ENCODE assay signal across 8 cellular contexts in genomic region chr5:179907570-179908324, GRCh38. TPM values are rescaled to one million over a fixed set of nuclear protein-coding genes. Genes with fewer than 3 reads are reported as not detected.
DNase-seq lines count a peak whose midpoint lies in the region; ATAC-seq, FAIRE-seq and TF ChIP-seq lines count a peak whose summit lies in the region.

TSS of gene TBC1D9B (minus strand) at chr5:179907897. CDS start at chr5:179907821, 76 bp downstream.

- no peaks in the 10 kb centered on the region for H3K9me3 Mint-ChIP-seq in CD8-positive, alpha-beta T cell
- H3K9me3 Mint-ChIP-seq in activated T-helper 2 cell treated with anti-CD3 and anti-CD28 coated beads, Interferon-gamma antibody, Interleukin-2, Interleukin-4, amounts not matched to agents 10 μg/mL and 5 μg/mL and 100 μg/mL, durations not matched to agents 14 hours and 24 hours and 36 hours: no peaks in the 10 kb centered on the region
- H3K9me3 Mint-ChIP-seq in natural killer cell treated with Interleukin-12 subunit alpha and Interleukin-12 subunit beta and Interleukin-15 and Interleukin-18, amount 100 ng/mL, for 72 hours: no peaks in the 10 kb centered on the region

- intact Hi-C loops in CD8-positive, alpha-beta T cell (cut with DNase I, micrococcal nuclease): loop anchor here (1.0 to 10.0 kb wide), 10 partner anchors 49 to 250 kb away; partner anchors contain the start of genes MRNIP (in 2 of the 2), CANX (in 1 of the 2), MAML1 (in 1 of the 2) and RNF130 (in 1 of the 2)
- intact Hi-C loops in activated T-helper 2 cell treated with anti-CD3 and anti-CD28 coated beads, Interferon-gamma antibody, Interleukin-2, Interleukin-4, amounts not matched to agents 10 μg/mL and 5 μg/mL and 100 μg/mL, durations not matched to agents 14 hours and 24 hours and 36 hours (cut with micrococcal nuclease): loop anchor here (2.0 to 10.0 kb wide), 5 partner anchors 105 to 233 kb away; partner anchors contain the start of gene RNF130

- peaks cover 4% of the 10 kb centered on the region for H3K36me3 ChIP-seq in CD8-positive, alpha-beta T cell (ENCODE audit: insufficient read depth, low read length)

- peak; percentile 90 for ATAC-seq in CD8-positive, alpha-beta T cell
- ATAC-seq in GM19324 (IDR thresholded peaks at IDR 0.05; ENCODE audit: low FRiP score, unreplicated experiment) (peak; percentile 91), HG03460 (IDR thresholded peaks at IDR 0.05; ENCODE audit: unreplicated experiment) (peak; percentile 92)
- ATAC-seq in natural killer cell treated with Interleukin-12 subunit alpha and Interleukin-12 subunit beta and Interleukin-15 and Interleukin-18, amount 100 ng/mL, for 72 hours: peak; percentile 94 to 95

- no peaks in the 10 kb centered on the region for H3K27me3 Mint-ChIP-seq in CD8-positive, alpha-beta T cell (ENCODE audit: low read depth)
- no peaks in the 10 kb centered on the region for H3K27me3 Mint-ChIP-seq in activated T-helper 2 cell treated with anti-CD3 and anti-CD28 coated beads, Interferon-gamma antibody, Interleukin-2, Interleukin-4, amounts not matched to agents 10 μg/mL and 5 μg/mL and 100 μg/mL, durations not matched to agents 14 hours and 24 hours and 36 hours (ENCODE audit: low read depth)
- H3K27me3 Mint-ChIP-seq in natural killer cell treated with Interleukin-12 subunit alpha and Interleukin-12 subunit beta and Interleukin-15 and Interleukin-18, amount 100 ng/mL, for 72 hours: no peaks in the 10 kb centered on the region

- H3K36me3 Mint-ChIP-seq in CD8-positive, alpha-beta T cell: peaks cover 15% of the 10 kb centered on the region
- peaks cover 21% of the 10 kb centered on the region for H3K36me3 Mint-ChIP-seq in activated T-helper 2 cell treated with anti-CD3 and anti-CD28 coated beads, Interferon-gamma antibody, Interleukin-2, Interleukin-4, amounts not matched to agents 10 μg/mL and 5 μg/mL and 100 μg/mL, durations not matched to agents 14 hours and 24 hours and 36 hours (ENCODE audit: low read depth)
- no peaks in the 10 kb centered on the region for H3K36me3 Mint-ChIP-seq in natural killer cell treated with Interleukin-12 subunit alpha and Interleukin-12 subunit beta and Interleukin-15 and Interleukin-18, amount 100 ng/mL, for 72 hours

- H3K27me3 ChIP-seq in CD8-positive, alpha-beta T cell (ENCODE audit: insufficient read depth, low read length): no peaks in the 10 kb centered on the region

- peaks cover 15% of the 10 kb centered on the region for H3K4me1 Mint-ChIP-seq in CD8-positive, alpha-beta T cell (ENCODE audit: low read depth)
- peaks cover 10% of the 10 kb centered on the region for H3K4me1 Mint-ChIP-seq in activated T-helper 2 cell treated with anti-CD3 and anti-CD28 coated beads, Interferon-gamma antibody, Interleukin-2, Interleukin-4, amounts not matched to agents 10 μg/mL and 5 μg/mL and 100 μg/mL, durations not matched to agents 14 hours and 24 hours and 36 hours (ENCODE audit: low read depth)
- H3K4me1 Mint-ChIP-seq in natural killer cell treated with Interleukin-12 subunit alpha and Interleukin-12 subunit beta and Interleukin-15 and Interleukin-18, amount 100 ng/mL, for 72 hours (ENCODE audit: low read depth in 2 of 2): peaks cover 8 to 18% of the 10 kb centered on the region in 2 donors

- peak within 1 kb of the TSS; percentile 86 for H3K4me3 Mint-ChIP-seq in CD8-positive, alpha-beta T cell
- H3K4me3 Mint-ChIP-seq in activated T-helper 2 cell treated with anti-CD3 and anti-CD28 coated beads, Interferon-gamma antibody, Interleukin-2, Interleukin-4, amounts not matched to agents 10 μg/mL and 5 μg/mL and 100 μg/mL, durations not matched to agents 14 hours and 24 hours and 36 hours (ENCODE audit: low read depth): peak within 1 kb of the TSS; percentile 92
- peak within 1 kb of the TSS; percentile 81 for H3K4me3 Mint-ChIP-seq in natural killer cell treated with Interleukin-12 subunit alpha and Interleukin-12 subunit beta and Interleukin-15 and Interleukin-18, amount 100 ng/mL, for 72 hours

- H3K4me3 ChIP-seq in CD8-positive, alpha-beta T cell (ENCODE audit: low read depth, low read length): peak within 1 kb of the TSS; percentile 52

- no peak within 1 kb of the TSS for H3K27ac ChIP-seq in CD8-positive, alpha-beta T cell (ENCODE audit: low read depth, low read length)

- H3K27ac Mint-ChIP-seq in CD8-positive, alpha-beta T cell: peak within 1 kb of the TSS; percentile 79
- peak within 1 kb of the TSS; percentile 88 for H3K27ac Mint-ChIP-seq in activated T-helper 2 cell treated with anti-CD3 and anti-CD28 coated beads, Interferon-gamma antibody, Interleukin-2, Interleukin-4, amounts not matched to agents 10 μg/mL and 5 μg/mL and 100 μg/mL, durations not matched to agents 14 hours and 24 hours and 36 hours
- peak within 1 kb of the TSS; percentile 54 to 72 for H3K27ac Mint-ChIP-seq in natural killer cell treated with Interleukin-12 subunit alpha and Interleukin-12 subunit beta and Interleukin-15 and Interleukin-18, amount 100 ng/mL, for 72 hours

- H3K4me1 ChIP-seq in CD8-positive, alpha-beta T cell (ENCODE audit: insufficient read depth, low read length): peaks cover 17% of the 10 kb centered on the region

- CTCF ChIA-PET in CD8-positive, alpha-beta T cell (lab: Charles Lee): interaction anchor here (0.6 to 2.1 kb wide), 9 partner anchors 8 to 173 kb away, joined by 3 to 11 read pairs (median 5); no protein-coding TSS in a partner anchor

- peak; percentile 14 for TF ChIP-seq CTCF in CD8-positive, alpha-beta T cell (IDR thresholded peaks at IDR 0.05)

- POLR2A ChIA-PET in CD8-positive, alpha-beta T cell (lab: Charles Lee): interaction anchor here (0.5 to 0.6 kb wide), 2 partner anchors 197 to 217 kb away, joined by 3 read pairs; no protein-coding TSS in a partner anchor

- DNase-seq in CD8-positive, alpha-beta T cell: peak; percentile 37 to 84 (median 64)
- peak; percentile 28 for DNase-seq in RCC 7860 (ENCODE audit: low spot score)
- DNase-seq in activated T-helper 2 cell treated with anti-CD3 and anti-CD28 coated beads, Interferon-gamma antibody, Interleukin-2, Interleukin-4, amounts not matched to agents 10 μg/mL and 5 μg/mL and 100 μg/mL, durations not matched to agents 14 hours and 24 hours and 36 hours (ENCODE audit: low spot score): peak; percentile 67
- peak; percentile 63 for DNase-seq in fibroblast of peridontal ligament (ENCODE audit: extremely low read depth)
- DNase-seq in natural killer cell treated with Interleukin-12 subunit alpha and Interleukin-12 subunit beta and Interleukin-15 and Interleukin-18, amount 100 ng/mL, for 72 hours (ENCODE audit: low spot score): peak; percentile 76
- peak; percentile 60 for DNase-seq in stimulated activated naive CD4-positive, alpha-beta T cell treated with Interleukin-2 at 50 U/mL for 16 hours (lab: John Stamatoyannopoulos, UW)

- FAIRE-seq in RCC 7860 (lab: Jason Lieb, UNC): no peak

- no peaks in the 10 kb centered on the region for H3K9me3 ChIP-seq in CD8-positive, alpha-beta T cell (ENCODE audit: low read length)

RNA-seq across cellular contexts. Expression of gene TBC1D9B, which starts in this region (rescaled TPM):
- total RNA-seq in CD8-positive, alpha-beta T cell: 10 to 100 TPM; 39.7 to 48.1 TPM
- total RNA-seq in activated T-helper 2 cell treated with anti-CD3 and anti-CD28 coated beads, Interferon-gamma antibody, Interleukin-2, Interleukin-4, amounts not matched to agents 10 μg/mL and 5 μg/mL and 100 μg/mL, durations not matched to agents 14 hours and 24 hours and 36 hours: 124 and 125 TPM in 2 replicates
- total RNA-seq in natural killer cell treated with Interleukin-12 subunit alpha and Interleukin-12 subunit beta and Interleukin-15 and Interleukin-18, amount 100 ng/mL, for 72 hours: 100 to 1,000 TPM; 114 to 151 TPM
